In genomic region chr2:134842930-134843490, GRCh38 we compare ENCODE assay signal across 1 cellular context.
TF ChIP-seq lines count a peak whose summit lies in the region.

No MANE protein-coding gene starts in this region.

TF ChIP-seq in HepG2, 621 proteins besides CTCF, POLR2A, EP300 and RAD21 (continued from another document):
- TF ChIP-seq ZNF609 (CRISPR knock-in tag; IDR thresholded peaks at IDR 0.05; ENCODE audit: borderline replicate concordance) (no peak), NBN (conservative IDR thresholded peaks at IDR 0.05) (no peak), CSRNP2 (CRISPR knock-in tag; conservative IDR thresholded peaks at IDR 0.05; ENCODE audit: low read depth) (no peak), ZNF232 (CRISPR knock-in tag; IDR thresholded peaks at IDR 0.05; ENCODE audit: borderline replicate concordance) (no peak), DMAP1 (CRISPR knock-in tag; IDR thresholded peaks at IDR 0.05) (no peak), ZNF256 (CRISPR knock-in tag; conservative IDR thresholded peaks at IDR 0.05) (no peak), KLF15 (CRISPR knock-in tag; IDR thresholded peaks at IDR 0.05; ENCODE audit: borderline replicate concordance) (no peak), BATF2 (CRISPR knock-in tag; IDR thresholded peaks at IDR 0.05) (no peak), ZFY (CRISPR knock-in tag; IDR thresholded peaks at IDR 0.05) (no peak), THAP11 (CRISPR knock-in tag; IDR thresholded peaks at IDR 0.05) (no peak)
